Comparison of ENCODE assay signal across 19 cellular contexts in the genomic region with DNA sequence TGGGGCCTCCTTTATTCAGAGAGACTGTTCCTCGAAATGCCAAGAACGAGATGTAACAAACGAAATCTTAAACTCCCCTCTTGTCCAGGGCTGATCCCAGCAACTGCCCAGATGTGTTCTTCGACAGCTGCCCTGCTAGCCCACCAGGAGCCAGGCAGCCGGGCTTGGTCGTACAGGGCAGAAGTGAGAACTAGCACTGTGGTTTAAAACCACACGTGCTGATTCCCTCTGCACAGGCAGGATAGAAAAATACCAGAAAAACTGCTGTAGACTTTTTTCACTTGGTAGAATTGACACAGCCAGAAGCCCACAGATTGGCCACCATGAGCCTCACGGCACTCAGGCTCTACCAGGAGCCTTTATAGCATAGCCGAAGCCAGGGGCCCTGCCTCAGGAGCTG. TPM values are rescaled to one million over a fixed set of nuclear protein-coding genes. Genes with fewer than 3 reads are reported as not detected.
DNase-seq lines count a peak whose midpoint lies in the region; ATAC-seq, FAIRE-seq and TF ChIP-seq lines count a peak whose summit lies in the region.
"Had no signal": no experiment of that assay in that cellular context is flagged by ENCODE, and none has a peak within 500 bp of the region (broad histone marks: within the 10 kb centered on the region; RNA-seq: fewer than 3 reads in every experiment).

No MANE protein-coding gene starts in this region.

- peaks cover 81% of the 10 kb centered on the region for H3K4me1 Mint-ChIP-seq in activated naive CD4-positive, alpha-beta T cell treated with anti-CD3 and anti-CD28 coated beads, Interleukin-2, amount 10 ng/mL, durations not matched to agents 7 days and 5 days
- H3K4me1 Mint-ChIP-seq in CD8-positive, alpha-beta T cell (ENCODE audit: low read depth) = peaks cover 56% of the 10 kb centered on the region

- no peak for TF ChIP-seq RAD21 in GM12878 (IDR thresholded peaks at IDR 0.05; ENCODE audit: insufficient read depth, low read depth, low read length)

- H2AFZ ChIP-seq in GM12878 (ENCODE audit: control insufficient read depth, low read depth, low read length) (no peak overlapping the region), osteoblast (ENCODE audit: low read length) (no peak overlapping the region)

- TF ChIP-seq CTCF in CD8-positive, alpha-beta T cell (IDR thresholded peaks at IDR 0.05) = no peak
- TF ChIP-seq CTCF in GM12878 (IDR thresholded peaks at IDR 0.05 in 2 of 3, conservative IDR thresholded peaks at IDR 0.05 in 1 of 3; ENCODE audit: control insufficient read depth in 2 of 3, extremely low read depth in 1 of 3, insufficient read depth in 1 of 3, low read depth in 3 of 3, low read length in 3 of 3) (no peak), osteoblast (IDR thresholded peaks at IDR 0.05; ENCODE audit: extremely low read depth, low read depth, low read length) (no peak), suprapubic skin (IDR thresholded peaks at IDR 0.05) (no peak)

- ATAC-seq in CD8-positive, alpha-beta T cell = no peak
- no peak for ATAC-seq in GM12878

- peak overlapping the region; percentile 83 for H3K27ac Mint-ChIP-seq in activated naive CD4-positive, alpha-beta T cell treated with anti-CD3 and anti-CD28 coated beads, Interleukin-2, amount 10 ng/mL, durations not matched to agents 7 days and 5 days
- H3K27ac Mint-ChIP-seq in CD8-positive, alpha-beta T cell = peak overlapping the region; percentile 80

- intact Hi-C loops in CD8-positive, alpha-beta T cell (cut with DNase I, micrococcal nuclease) = no loop called here
- intact Hi-C loops in GM12878 (cut with micrococcal nuclease; ENCODE audit: unreplicated experiment) = no loop called here

- BruUV-seq in GM12878 (replicated peaks; lab: Mats Ljungman, UMichigan) = no TSS peak

- no peak overlapping the region for H3K4me3 ChIP-seq in CD8-positive, alpha-beta T cell (ENCODE audit: low read depth, low read length)
- no peak overlapping the region for H3K4me3 ChIP-seq in GM12878
- H3K4me3 ChIP-seq in osteoblast (ENCODE audit: insufficient read depth, low read length) = no peak overlapping the region
- H3K4me3 ChIP-seq in suprapubic skin = no peak overlapping the region
- H3K4me3 ChIP-seq: adrenal gland, lower lobe of right lung had no signal

- H3K79me2 ChIP-seq in GM12878 (ENCODE audit: control insufficient read depth, insufficient read depth, low read length) (no peaks in the 10 kb centered on the region), osteoblast (ENCODE audit: insufficient read depth, low read length) (peaks cover 14% of the 10 kb centered on the region)

- TF ChIP-seq POLR2A in GM12878 (IDR thresholded peaks at IDR 0.05; ENCODE audit: low read depth, low read length) (no peak), suprapubic skin (IDR thresholded peaks at IDR 0.05) (no peak)

- H3K36me3 Mint-ChIP-seq in activated naive CD4-positive, alpha-beta T cell treated with anti-CD3 and anti-CD28 coated beads, Interleukin-2, amount 10 ng/mL, durations not matched to agents 7 days and 5 days = peaks cover 64% of the 10 kb centered on the region
- H3K36me3 Mint-ChIP-seq in CD8-positive, alpha-beta T cell = peaks cover 80% of the 10 kb centered on the region

- 82% methylated on average over 9 of the region's 9 CpGs for WGBS in GM12878 (ENCODE audit: insufficient coverage, insufficient replicate concordance, low lambda C conversion rate, missing lambda C conversion rate)
- WGBS in suprapubic skin = 84% methylated on average over 9 of the region's 9 CpGs

- TF ChIP-seq EP300 in GM12878 (IDR thresholded peaks at IDR 0.05; ENCODE audit: borderline replicate concordance in 1 of 2, control insufficient read depth in 1 of 2, low read depth in 2 of 2, low read length in 2 of 2) (no peak), suprapubic skin (IDR thresholded peaks at IDR 0.05) (no peak)

- H3K4me3 Mint-ChIP-seq in activated naive CD4-positive, alpha-beta T cell treated with anti-CD3 and anti-CD28 coated beads, Interleukin-2, amount 10 ng/mL, durations not matched to agents 7 days and 5 days = no peak overlapping the region
- H3K4me3 Mint-ChIP-seq in CD8-positive, alpha-beta T cell = no peak overlapping the region

- H3K9ac ChIP-seq in GM12878 (ENCODE audit: control insufficient read depth, insufficient read depth, low read length) = no peak overlapping the region

- H3K9me3 ChIP-seq in CD8-positive, alpha-beta T cell (ENCODE audit: low read length) = no peaks in the 10 kb centered on the region
- H3K9me3 ChIP-seq in GM12878 (replicated peaks; ENCODE audit: control insufficient read depth, insufficient read depth, low read length) = no peaks in the 10 kb centered on the region
- H3K9me3 ChIP-seq in osteoblast (ENCODE audit: low read depth, low read length) = no peaks in the 10 kb centered on the region
- no peaks in the 10 kb centered on the region for H3K9me3 ChIP-seq in suprapubic skin
- H3K9me3 ChIP-seq: adrenal gland, lower lobe of right lung had no signal

- FAIRE-seq in GM12878 (lab: Jason Lieb, UNC) = no peak
- FAIRE-seq in RCC 7860 (lab: Jason Lieb, UNC) = no peak
- FAIRE-seq: bronchial epithelial cell, islet of Langerhans had no signal

- no peaks in the 10 kb centered on the region for H3K27me3 ChIP-seq in CD8-positive, alpha-beta T cell (ENCODE audit: insufficient read depth, low read length)
- H3K27me3 ChIP-seq in GM12878 (replicated peaks in 1 of 2; ENCODE audit: control insufficient read depth in 2 of 2, insufficient read depth in 2 of 2, low read length in 1 of 2) (no peaks in the 10 kb centered on the region), osteoblast (ENCODE audit: insufficient read depth, low read length) (no peaks in the 10 kb centered on the region), suprapubic skin (no peaks in the 10 kb centered on the region)
- H3K27me3 ChIP-seq: adrenal gland had no signal

- in situ Hi-C loops in GM12878 (cut with MboI) = no loop called here

- H4K20me1 ChIP-seq in GM12878 (ENCODE audit: control insufficient read depth, insufficient read depth) (no peaks in the 10 kb centered on the region), osteoblast (ENCODE audit: insufficient read depth, low read length) (peaks cover 37% of the 10 kb centered on the region)

- SMC1A ChIA-PET in GM12878 (lab: Charles Lee; ENCODE audit: uncharacterized antibody, unreplicated experiment) = no interaction called here

- CTCF ChIA-PET in activated naive CD4-positive, alpha-beta T cell treated with anti-CD3 and anti-CD28 coated beads, Interleukin-2, amount 10 ng/mL, durations not matched to agents 7 days and 5 days (lab: Charles Lee) = interaction anchor here (1.0 kb wide), 1 partner anchor 18 kb away, joined by 3 read pairs; no protein-coding TSS in a partner anchor
- CTCF ChIA-PET in CD8-positive, alpha-beta T cell (lab: Charles Lee) = interaction anchor here (0.6 to 0.7 kb wide), 2 partner anchors 13 to 19 kb away, joined by 3 read pairs; no protein-coding TSS in a partner anchor
- CTCF ChIA-PET in GM12878 (lab: Yijun Ruan, JAX) = interaction anchor here (0.6 kb wide), 1 partner anchor 1829 kb away, joined by 4 read pairs; no protein-coding TSS in a partner anchor

- H3K4me1 ChIP-seq in CD8-positive, alpha-beta T cell (ENCODE audit: insufficient read depth, low read length) = peaks cover 50% of the 10 kb centered on the region
- H3K4me1 ChIP-seq in GM12878 (ENCODE audit: control insufficient read depth, insufficient read depth, low read length) = no peaks in the 10 kb centered on the region
- H3K4me1 ChIP-seq in osteoblast (ENCODE audit: insufficient read depth, low read length) = no peaks in the 10 kb centered on the region
- peaks cover 4% of the 10 kb centered on the region for H3K4me1 ChIP-seq in suprapubic skin
- H3K4me1 ChIP-seq: adrenal gland had no signal

- H3K36me3 ChIP-seq in CD8-positive, alpha-beta T cell (ENCODE audit: insufficient read depth, low read length) = peaks cover 35% of the 10 kb centered on the region
- peaks cover 17 to 26% of the 10 kb centered on the region in 2 experiments; a peak in 3 of 4 replicates for H3K36me3 ChIP-seq in GM12878 (ENCODE audit: control insufficient read depth in 2 of 2, insufficient read depth in 2 of 2, low read length in 1 of 2)
- H3K36me3 ChIP-seq in osteoblast (ENCODE audit: insufficient read depth, low read length) = peaks cover 93% of the 10 kb centered on the region
- H3K36me3 ChIP-seq in suprapubic skin = peaks cover 85% of the 10 kb centered on the region

- H3K9me3 Mint-ChIP-seq in activated naive CD4-positive, alpha-beta T cell treated with anti-CD3 and anti-CD28 coated beads, Interleukin-2, amount 10 ng/mL, durations not matched to agents 7 days and 5 days = no peaks in the 10 kb centered on the region
- no peaks in the 10 kb centered on the region for H3K9me3 Mint-ChIP-seq in CD8-positive, alpha-beta T cell

- no peak overlapping the region for H3K27ac ChIP-seq in CD8-positive, alpha-beta T cell (ENCODE audit: low read depth, low read length)
- H3K27ac ChIP-seq in GM12878 (ENCODE audit: control insufficient read depth, insufficient read depth) (no peak overlapping the region), osteoblast (ENCODE audit: low read depth, low read length) (no peak overlapping the region), suprapubic skin (no peak overlapping the region)
- H3K27ac ChIP-seq: adrenal gland, lower lobe of right lung, WERI-Rb-1 had no signal

- POLR2A ChIA-PET in CD8-positive, alpha-beta T cell (lab: Charles Lee) = interaction anchor here (1.1 kb wide), 1 partner anchor 13 kb away, joined by 4 read pairs; no protein-coding TSS in a partner anchor
- POLR2A ChIA-PET in GM12878 (lab: Charles Lee) = no interaction called here

- RAD21 ChIA-PET in GM12878 (lab: Charles Lee; ENCODE audit: unreplicated experiment) = no interaction called here

- H3K4me2 ChIP-seq in GM12878 (ENCODE audit: control insufficient read depth, insufficient read depth) = no peak overlapping the region
- no peak overlapping the region for H3K4me2 ChIP-seq in osteoblast (ENCODE audit: insufficient read depth, low read length)

- no peak for DNase-seq in activated naive CD4-positive, alpha-beta T cell treated with anti-CD3 and anti-CD28 coated beads, Interleukin-2, amount 10 ng/mL, durations not matched to agents 7 days and 5 days
- DNase-seq in activated naive CD4-positive, alpha-beta T cell treated with Interleukin-2 at 50 U/mL for 16 hours = no peak
- DNase-seq in CD8-positive, alpha-beta T cell = no peak
- DNase-seq in GM12878 (ENCODE audit: low read depth, low spot score) (no peak), osteoblast (ENCODE audit: insufficient read length, low spot score, missing footprints) (peak; percentile 47), RCC 7860 (ENCODE audit: low spot score) (no peak), suprapubic skin (ENCODE audit: low spot score in 2 of 2) (no peak)
- DNase-seq in activated effector memory CD4-positive, alpha-beta T cell treated with Interleukin-2 at 50 U/mL for 16 hours = no peak
- DNase-seq: ACHN; hippocampal formation; NCI-H2171; occipital lobe; stimulated activated CD8-positive, alpha-beta memory T cell treated with anti-CD3 and anti-CD28 coated beads, Interleukin-4, amount 100 ng/mL, for 48 hours; WERI-Rb-1 had no signal

- H3K27me3 Mint-ChIP-seq in activated naive CD4-positive, alpha-beta T cell treated with anti-CD3 and anti-CD28 coated beads, Interleukin-2, amount 10 ng/mL, durations not matched to agents 7 days and 5 days = no peaks in the 10 kb centered on the region
- H3K27me3 Mint-ChIP-seq in CD8-positive, alpha-beta T cell (ENCODE audit: low read depth) = no peaks in the 10 kb centered on the region

RNA-seq across cellular contexts. Expression of gene PLD6, which starts 33.1 kb away (rescaled TPM):
- total RNA-seq in CD8-positive, alpha-beta T cell = 1 to 10 TPM; 3.2 to 3.3 TPM
- 7.8 and 8.4 TPM in 2 replicates for total RNA-seq in GM12878 (2013; cell fraction: nucleolus; rRNA removed)
- 17.4 and 18.6 TPM in 2 replicates for total RNA-seq in GM12878 (2014; rRNA removed)
- 7.5 TPM in 2 replicates for total RNA-seq in GM12878 (2014; rRNA removed; fragmentation: Illumina TruSeq; extraction: Trizol)
- total RNA-seq in GM12878 (2021) = 15.4 and 15.5 TPM in 2 replicates
- polyA plus RNA-seq in GM12878 (2011; ENCODE audit: low read depth) = 7.0 TPM
- polyA plus RNA-seq in GM12878 (2011; rRNA removed) = 8.7 and 10.5 TPM in 2 replicates
- 8.8 and 10.5 TPM in 2 replicates for polyA plus RNA-seq in GM12878 (2011; cell fraction: cytosol; rRNA removed)
- polyA plus RNA-seq in GM12878 (2011; cell fraction: nucleus; rRNA removed) = 5.9 and 8.4 TPM in 2 replicates
- polyA plus RNA-seq in GM12878 (2012) = 6.8 and 11.0 TPM in 2 replicates
- 10.1 and 11.1 TPM in 2 replicates for polyA plus RNA-seq in GM12878 (2014; fragmentation: Illumina TruSeq; extraction: Trizol)
- 10 to 100 TPM in 1 of 2 experiments, 1 to 10 TPM in 1; 4.7 to 21.4 TPM for polyA plus RNA-seq in GM12878 (2014; fragmentation: Nextera tagmentation; extraction: Ambion mirVana)
- 14.7 and 15.3 TPM in 2 replicates for polyA plus RNA-seq in GM12878 (2014; rRNA removed)
- 10 to 100 TPM; 11.1 to 12.9 TPM for polyA plus RNA-seq in GM12878 (2016; fragmentation: Nextera tagmentation; extraction: Ambion mirVana)
- polyA minus RNA-seq in GM12878 (2011; rRNA and poly(A)+ RNA removed) = 11.8 and 12.4 TPM in 2 replicates
- 4.1 and 5.9 TPM in 2 replicates for polyA minus RNA-seq in GM12878 (2011; cell fraction: cytosol; rRNA and poly(A)+ RNA removed)
- 3.4 and 8.3 TPM in 2 replicates for polyA minus RNA-seq in GM12878 (2011; cell fraction: nucleus; rRNA and poly(A)+ RNA removed)
- 1.4 and 2.7 TPM in 2 replicates for total RNA-seq in osteoblast
- 1 to 10 TPM; 3.3 to 9.1 (median 5.2) TPM for total RNA-seq in suprapubic skin
- total RNA-seq: M059J had no signal
